15 cellular contexts compared by ENCODE assay signal in the genomic region with DNA sequence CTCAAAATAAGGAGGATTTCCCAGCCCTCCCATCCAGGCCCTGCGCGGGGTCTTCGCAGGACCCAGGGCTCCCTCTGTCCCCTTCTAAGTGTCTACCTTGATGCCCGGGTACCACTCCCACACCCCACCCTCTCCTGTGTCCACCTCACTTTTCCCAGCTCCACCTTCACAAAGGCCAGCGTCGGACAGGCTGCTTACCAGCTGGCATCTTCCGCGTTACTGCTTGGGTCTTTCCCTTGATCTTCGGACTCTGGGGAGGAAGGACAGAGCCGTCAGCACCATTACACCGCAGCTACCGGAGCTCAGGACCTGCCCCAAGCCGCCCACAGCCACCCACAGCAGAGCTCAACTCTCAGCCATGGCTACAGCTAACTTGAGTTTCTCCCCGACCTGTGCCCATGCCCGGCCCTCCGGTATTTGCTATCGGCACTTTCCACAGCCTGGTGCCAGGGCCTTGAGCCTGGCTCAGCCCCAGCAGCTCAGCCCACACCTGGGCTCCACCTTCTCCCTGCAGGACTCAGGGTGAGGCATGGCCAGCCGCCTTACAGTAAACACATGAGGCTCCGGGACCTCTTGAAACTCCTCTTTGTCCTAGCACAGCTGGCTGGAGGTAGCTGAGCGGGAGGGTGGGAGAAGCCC. TPM values are rescaled to one million over a fixed set of nuclear protein-coding genes. Genes with fewer than 3 reads are reported as not detected.
DNase-seq lines count a peak whose midpoint lies in the region; ATAC-seq and TF ChIP-seq lines count a peak whose summit lies in the region.
"Had no signal": no experiment of that assay in that cellular context is flagged by ENCODE, and none has a peak within 500 bp of the region (broad histone marks: within the 10 kb centered on the region; RNA-seq: fewer than 3 reads in every experiment).

No MANE protein-coding gene starts in this region.

- 93% methylated on average over 20 of the region's 20 CpGs for WGBS in hepatocyte (ENCODE audit: low lambda C conversion rate, missing lambda C conversion rate)

- peak overlapping the region; percentile 86 for H3K27ac Mint-ChIP-seq in MCF 10A (ENCODE audit: low read depth, unreplicated experiment)
- no peak overlapping the region for H3K27ac Mint-ChIP-seq in activated naive CD4-positive, alpha-beta T cell treated with anti-CD3 and anti-CD28 coated beads for 36 hours
- H3K27ac Mint-ChIP-seq: activated CD4-positive, alpha-beta T cell treated with anti-CD3 and anti-CD28 coated beads for 36 hours; activated T-cell treated with anti-CD3 and anti-CD28 coated beads, Interleukin-2, amount 50 U/mL, for 72 hours had no signal

- H3K27me3 Mint-ChIP-seq in MCF 10A (ENCODE audit: insufficient read depth, unreplicated experiment): no peaks in the 10 kb centered on the region
- no peaks in the 10 kb centered on the region for H3K27me3 Mint-ChIP-seq in activated naive CD4-positive, alpha-beta T cell treated with anti-CD3 and anti-CD28 coated beads for 36 hours (ENCODE audit: low read depth)
- H3K27me3 Mint-ChIP-seq: activated CD4-positive, alpha-beta T cell treated with anti-CD3 and anti-CD28 coated beads for 36 hours; T-cell had no signal

- H3K4me2 ChIP-seq in hepatocyte: no peak overlapping the region

- H3K9me3 ChIP-seq in right atrium auricular region: no peaks in the 10 kb centered on the region
- H3K9me3 ChIP-seq in hepatocyte (ENCODE audit: low read depth): no peaks in the 10 kb centered on the region
- H3K9me3 ChIP-seq: MG63, vagina had no signal

- H3K36me3 ChIP-seq in H7 (replicated peaks; ENCODE audit: control insufficient read depth, insufficient read depth, low read length): no peaks in the 10 kb centered on the region
- H3K36me3 ChIP-seq in right atrium auricular region: peaks cover 7% of the 10 kb centered on the region
- H3K36me3 ChIP-seq in hepatocyte (replicated peaks; ENCODE audit: insufficient read depth, low read depth): no peaks in the 10 kb centered on the region

- peak overlapping the region; percentile 46 to 81 for H3K27ac ChIP-seq in right atrium auricular region
- H3K27ac ChIP-seq in hepatocyte: no peak overlapping the region

- H3K79me2 ChIP-seq in hepatocyte: no peaks in the 10 kb centered on the region

- no peaks in the 10 kb centered on the region for H3K9me3 Mint-ChIP-seq in MCF 10A (ENCODE audit: unreplicated experiment)
- H3K9me3 Mint-ChIP-seq in activated naive CD4-positive, alpha-beta T cell treated with anti-CD3 and anti-CD28 coated beads for 36 hours: no peaks in the 10 kb centered on the region
- H3K9me3 Mint-ChIP-seq: activated T-cell treated with anti-CD3 and anti-CD28 coated beads, Interleukin-2, amount 50 U/mL, for 72 hours; T-cell had no signal

- H3K27me3 ChIP-seq in H7 (ENCODE audit: control insufficient read depth, insufficient read depth, low read length) (no peaks in the 10 kb centered on the region), right atrium auricular region (no peaks in the 10 kb centered on the region), hepatocyte (no peaks in the 10 kb centered on the region)
- H3K27me3 ChIP-seq: MG63, vagina had no signal

- H3K9me2 ChIP-seq in hepatocyte (replicated peaks; ENCODE audit: insufficient read depth): no peaks in the 10 kb centered on the region

- H4K20me1 ChIP-seq in hepatocyte (ENCODE audit: insufficient read depth, poor library complexity, severe bottlenecking): no peaks in the 10 kb centered on the region

- no TSS peak for BruUV-seq in MCF 10A (replicated peaks; lab: Mats Ljungman, UMichigan)

- no peaks in the 10 kb centered on the region for H3K36me3 Mint-ChIP-seq in MCF 10A (ENCODE audit: insufficient read depth, unreplicated experiment)
- peaks cover 3% of the 10 kb centered on the region for H3K36me3 Mint-ChIP-seq in activated naive CD4-positive, alpha-beta T cell treated with anti-CD3 and anti-CD28 coated beads for 36 hours (ENCODE audit: low read depth)

- peaks cover 5% of the 10 kb centered on the region for H3K4me1 Mint-ChIP-seq in MCF 10A (ENCODE audit: insufficient read depth, unreplicated experiment)
- H3K4me1 Mint-ChIP-seq in activated naive CD4-positive, alpha-beta T cell treated with anti-CD3 and anti-CD28 coated beads for 36 hours (ENCODE audit: low read depth): no peaks in the 10 kb centered on the region
- H3K4me1 Mint-ChIP-seq: activated CD4-positive, alpha-beta T cell treated with anti-CD3 and anti-CD28 coated beads for 36 hours; T-cell had no signal

- POLR2A ChIA-PET in MCF 10A (lab: Yijun Ruan, JAX): interaction anchor here (0.8 to 4.0 kb wide), 14 partner anchors 9 to 312 kb away, joined by 3 to 47 read pairs (median 6); partner anchors contain the start of gene UPF3A

- ATAC-seq in sciatic nerve: peak; percentile 1
- ATAC-seq: activated CD4-positive, alpha-beta T cell treated with anti-CD3 and anti-CD28 coated beads for 36 hours; activated T-cell treated with anti-CD3 and anti-CD28 coated beads, Interleukin-2, amount 50 U/mL, for 72 hours; T-cell had no signal

- intact Hi-C loops in MCF 10A (cut with micrococcal nuclease): no loop called here
- intact Hi-C loops in sciatic nerve (cut with DNase I): no loop called here
- intact Hi-C loops in activated naive CD4-positive, alpha-beta T cell treated with anti-CD3 and anti-CD28 coated beads for 36 hours (cut with micrococcal nuclease): no loop called here

- no peak overlapping the region for H2AFZ ChIP-seq in hepatocyte

- TF ChIP-seq CTCF in MCF 10A (IDR thresholded peaks at IDR 0.05; ENCODE audit: unreplicated experiment) (no peak), right atrium auricular region (IDR thresholded peaks at IDR 0.05) (no peak), hepatocyte (IDR thresholded peaks at IDR 0.05; ENCODE audit: poor library complexity) (no peak)

- DNase-seq in H7 (peak; percentile 62), MCF 10A (ENCODE audit: unreplicated experiment) (peak; percentile 83), right atrium auricular region (ENCODE audit: low spot score) (no peak), sciatic nerve (ENCODE audit: low spot score) (peak; percentile 51), NOMO-1 treated with DMSO at 0.1 percent for 48 hours (lab: John Stamatoyannopoulos, UW; ENCODE audit: unreplicated experiment) (no peak), hepatocyte (ENCODE audit: low spot score) (no peak), amygdala (lab: John Stamatoyannopoulos, UW) (no peak)
- DNase-seq in activated naive CD4-positive, alpha-beta T cell treated with anti-CD3 and anti-CD28 coated beads for 36 hours: no peak
- DNase-seq: activated T-cell treated with anti-CD3 and anti-CD28 coated beads, Interleukin-2, amount 50 U/mL, for 72 hours; islet precursor cell; OCI-M1; T-cell had no signal

- H3K4me1 ChIP-seq in right atrium auricular region (peaks cover 0 to 18% of the 10 kb centered on the region in 2 donors), hepatocyte (ENCODE audit: insufficient read depth) (no peaks in the 10 kb centered on the region)

- H3K4me3 Mint-ChIP-seq in MCF 10A (ENCODE audit: unreplicated experiment): peak overlapping the region; percentile 67
- H3K4me3 Mint-ChIP-seq in activated naive CD4-positive, alpha-beta T cell treated with anti-CD3 and anti-CD28 coated beads for 36 hours: no peak overlapping the region
- H3K4me3 Mint-ChIP-seq: activated CD4-positive, alpha-beta T cell treated with anti-CD3 and anti-CD28 coated beads for 36 hours; activated T-cell treated with anti-CD3 and anti-CD28 coated beads, Interleukin-2, amount 50 U/mL, for 72 hours; T-cell had no signal

- H3K4me3 ChIP-seq in H7 (ENCODE audit: insufficient read depth, low read depth, low read length): no peak overlapping the region
- H3K4me3 ChIP-seq in right atrium auricular region: no peak overlapping the region
- H3K4me3 ChIP-seq in hepatocyte: no peak overlapping the region
- H3K4me3 ChIP-seq: MG63 had no signal

- CTCF ChIA-PET in MCF 10A (lab: Yijun Ruan, JAX): interaction anchor here (0.6 to 1.6 kb wide), 4 partner anchors 9 to 264 kb away, joined by 3 to 6 read pairs (median 4); no protein-coding TSS in a partner anchor
- CTCF ChIA-PET in activated naive CD4-positive, alpha-beta T cell treated with anti-CD3 and anti-CD28 coated beads for 36 hours (lab: Charles Lee): interaction anchor here (0.6 to 0.7 kb wide), 2 partner anchors 146 to 1085 kb away, joined by 3 read pairs; no protein-coding TSS in a partner anchor

RNA-seq across cellular contexts. Expression of gene C13orf46, which starts 3.8 kb away (rescaled TPM):
- total RNA-seq in H7 (2014; rRNA removed; shearing (Covaris generic)): not detected in 2 replicates
- 0.54 and 1.4 TPM in 2 replicates for total RNA-seq in MCF 10A (2022)
- total RNA-seq in right atrium auricular region: 1 to 10 TPM in 1 of 2 donors, under 1 TPM in 1; 0.59 to 2.7 TPM
- total RNA-seq in sciatic nerve: 3.6 TPM
- 0.20 TPM in 1 of 2 replicates, not detected in the other for total RNA-seq in hepatocyte
- 0.23 and 0.92 TPM in 2 replicates for polyA plus RNA-seq in hepatocyte
- total RNA-seq in activated naive CD4-positive, alpha-beta T cell treated with anti-CD3 and anti-CD28 coated beads for 36 hours: 1 to 10 TPM; 1.7 to 1.8 TPM
- total RNA-seq: vagina had no signal

Comparison
In these comparisons a context has a peak if more than half of its experiments do, and no peak if none do; other contexts are left out.
1. DNase-seq: peak in H7 (single experiment), MCF 10A (single experiment) and sciatic nerve (single experiment); none in right atrium auricular region (single experiment), NOMO-1 treated with DMSO at 0.1 percent for 48 hours (single experiment), hepatocyte (single experiment), activated naive CD4-positive, alpha-beta T cell treated with anti-CD3 and anti-CD28 coated beads for 36 hours (single experiment) and amygdala (0 of 56).